In genomic region chr7:158824028-158824427, GRCh38 we compare ENCODE assay signal across 8 cellular contexts. TPM values are rescaled to one million over a fixed set of nuclear protein-coding genes. Genes with fewer than 3 reads are reported as not detected.
DNase-seq lines count a peak whose midpoint lies in the region; ATAC-seq and TF ChIP-seq lines count a peak whose summit lies in the region.

No MANE protein-coding gene starts in this region.

- no peak overlapping the region for H3K4me3 ChIP-seq in brain microvascular endothelial cell (ENCODE audit: low read depth, low read length)
- H3K4me3 ChIP-seq in lower leg skin (ENCODE audit: low read depth, poor library complexity, severe bottlenecking) = no peak overlapping the region

- intact Hi-C loops in lower leg skin (cut with DNase I; ENCODE audit: low total_unique reads) = no loop called here

- H3K36me3 ChIP-seq in brain microvascular endothelial cell (replicated peaks) = no peaks in the 10 kb centered on the region

- ATAC-seq in GM18909 (IDR thresholded peaks at IDR 0.05; ENCODE audit: poor library complexity, unreplicated experiment) (peak; percentile 72), HG02938 (IDR thresholded peaks at IDR 0.05; ENCODE audit: unreplicated experiment) (peak; percentile 64)

- 43 to 53% methylated on average over 4 of the region's 4 CpGs for WGBS in lower leg skin, 2 donors

- H3K27me3 ChIP-seq in brain microvascular endothelial cell (replicated peaks) = no peaks in the 10 kb centered on the region

- H3K27ac ChIP-seq in brain microvascular endothelial cell = no peak overlapping the region

- DNase-seq in RPMI7951 (ENCODE audit: low read depth) (peak; percentile 44), brain microvascular endothelial cell (peak; percentile 55), NCI-H446 (lab: John Stamatoyannopoulos, UW) (no peak), ACHN (no peak), Ammon's horn (ENCODE audit: low spot score) (no peak), lower leg skin (ENCODE audit: low spot score in 2 of 2) (no peak)

- no peak for TF ChIP-seq CTCF in brain microvascular endothelial cell (IDR thresholded peaks at IDR 0.05; ENCODE audit: low read depth, low read length, missing control alignments)
- TF ChIP-seq CTCF in lower leg skin (IDR thresholded peaks at IDR 0.05) = no peak

- in situ Hi-C loops in brain microvascular endothelial cell (cut with HindIII; ENCODE audit: low pct_ligation_motif_present, low sequenced_read_pairs) = no loop called here
- in situ Hi-C loops in ACHN (cut with HindIII; ENCODE audit: low pct_ligation_motif_present, low pct_unique_long_range_greater_than_20kb, low sequenced_read_pairs) = no loop called here

- TF ChIP-seq POLR2A in lower leg skin (IDR thresholded peaks at IDR 0.05) = no peak

RNA-seq across cellular contexts. Expression of gene ESYT2, which starts 5.3 kb away (rescaled TPM):
- total RNA-seq in RPMI7951 (2014; rRNA removed; shearing (Covaris generic)) = 77.9 and 87.3 TPM in 2 replicates
- 100 to 1,000 TPM in 1 of 4 donors, 10 to 100 TPM in 3; 75.5 to 101 (median 78.0) TPM for total RNA-seq in lower leg skin

RNA-seq across cellular contexts. Expression of gene DYNC2I1, which starts 32.3 kb away (rescaled TPM):
- total RNA-seq in RPMI7951 (2014; rRNA removed; shearing (Covaris generic)) = 5.4 and 6.2 TPM in 2 replicates
- 10 to 100 TPM; 10.5 to 16.9 (median 13.0) TPM for total RNA-seq in lower leg skin

Comparison
In these comparisons a context has a peak if more than half of its experiments do, and no peak if none do; other contexts are left out.
1. DNase-seq: peak in RPMI7951 (single experiment) and brain microvascular endothelial cell (single experiment); none in NCI-H446 (0 of 2), ACHN (single experiment), Ammon's horn (single experiment) and lower leg skin (0 of 2).